In the genomic region with DNA sequence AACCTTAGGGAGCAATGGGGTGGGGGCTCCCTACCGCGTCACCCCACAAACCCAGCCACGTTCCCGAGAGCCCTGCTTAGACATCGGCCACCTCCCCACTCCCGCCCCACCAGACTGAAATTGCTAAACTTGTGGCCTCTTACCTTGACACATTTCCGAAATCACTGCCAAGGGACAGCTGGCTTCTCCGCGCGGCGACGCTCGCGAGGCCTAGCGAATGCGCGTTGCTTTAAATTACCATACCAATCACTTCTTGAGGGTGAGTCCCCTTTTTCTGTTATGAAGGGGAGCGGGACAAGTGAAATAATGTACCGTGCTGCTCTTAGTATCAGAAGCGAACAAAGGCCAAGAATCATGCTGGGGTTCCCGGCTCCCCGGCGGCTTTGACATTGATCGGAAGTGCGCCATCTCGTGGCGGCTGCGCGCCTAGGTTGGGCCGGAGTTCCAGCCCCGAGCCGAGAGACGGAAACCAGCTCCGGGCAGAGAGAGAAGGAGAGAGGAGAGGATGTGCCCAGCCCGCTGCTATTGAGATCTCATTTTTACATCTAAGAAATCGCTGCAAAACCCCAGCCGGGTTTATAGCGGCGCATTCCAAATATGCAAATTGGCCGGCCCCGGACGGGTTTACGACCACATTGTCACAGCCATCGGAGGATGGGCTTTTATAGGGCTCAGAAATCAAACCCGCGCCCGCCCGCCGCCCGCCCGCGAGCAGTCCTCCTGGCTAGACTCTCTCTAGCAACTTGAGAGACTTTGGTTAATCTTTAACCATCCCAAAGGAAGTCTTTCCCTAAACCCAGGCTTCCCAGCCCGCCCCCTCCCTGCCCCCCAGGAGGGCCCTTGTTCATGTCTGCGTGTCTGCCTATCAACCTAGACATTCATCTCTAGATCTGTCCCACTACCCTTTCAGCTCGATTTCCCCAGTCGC, we compare ENCODE assay signal across 7 cellular contexts. TPM values are rescaled to one million over a fixed set of nuclear protein-coding genes. Genes with fewer than 3 reads are reported as not detected.
DNase-seq lines count a peak whose midpoint lies in the region; ATAC-seq, FAIRE-seq and TF ChIP-seq lines count a peak whose summit lies in the region.

No MANE protein-coding gene starts in this region.

- H3K36me3 ChIP-seq in neutrophil (no peaks in the 10 kb centered on the region), vagina (no peaks in the 10 kb centered on the region)

- peaks cover 9% of the 10 kb centered on the region for H3K4me1 Mint-ChIP-seq in activated T-helper 1 cell treated with anti-CD3 and anti-CD28 coated beads, Interleukin-12 subunit alpha, Interleukin-12 subunit beta, Interleukin-2, Interleukin-4 antibody, amounts not matched to agents 30 ng/mL and 10 ng/mL and 1 ng/mL, durations not matched to agents 14 hours and 24 hours and 36 hours (ENCODE audit: low read depth)

- no peak overlapping the region for H3K4me3 Mint-ChIP-seq in activated T-helper 1 cell treated with anti-CD3 and anti-CD28 coated beads, Interleukin-12 subunit alpha, Interleukin-12 subunit beta, Interleukin-2, Interleukin-4 antibody, amounts not matched to agents 30 ng/mL and 10 ng/mL and 1 ng/mL, durations not matched to agents 14 hours and 24 hours and 36 hours

- DNase-seq in GM12892 (ENCODE audit: insufficient read length) (peak; percentile 66), NCI-H510A treated with DMSO at 0.1 percent for 48 hours (lab: John Stamatoyannopoulos, UW) (peak; percentile 54), fibroblast of the aortic adventitia (ENCODE audit: low read depth) (peak; percentile 52), vagina (ENCODE audit: extremely low spot score in 2 of 2) (no peak)
- DNase-seq in activated T-helper 1 cell treated with anti-CD3 and anti-CD28 coated beads, Interleukin-12 subunit alpha, Interleukin-12 subunit beta, Interleukin-2, Interleukin-4 antibody, amounts not matched to agents 30 ng/mL and 10 ng/mL and 1 ng/mL, durations not matched to agents 14 hours and 24 hours and 36 hours (ENCODE audit: low spot score) = peak; percentile 33

- TF ChIP-seq CTCF in fibroblast of the aortic adventitia (IDR thresholded peaks at IDR 0.05; ENCODE audit: insufficient read depth, low read length) (peak; percentile 83), neutrophil (IDR thresholded peaks at IDR 0.05) (peak; percentile 82), vagina (IDR thresholded peaks at IDR 0.05) (peak; percentile 45 to 86 (median 74))

- peaks cover 100% of the 10 kb centered on the region for H3K27me3 ChIP-seq in neutrophil
- H3K27me3 ChIP-seq in vagina = no peaks in the 10 kb centered on the region

- H3K4me3 ChIP-seq in fibroblast of the aortic adventitia (ENCODE audit: low read depth, low read length) = peak overlapping the region; percentile 17
- H3K4me3 ChIP-seq in neutrophil (ENCODE audit: low read depth in 1 of 2, low read length in 1 of 2) = peak overlapping the region in 1 of 2 experiments; percentile 30
- peak overlapping the region; percentile 56 to 64 for H3K4me3 ChIP-seq in vagina

- no peak overlapping the region for H3K27ac ChIP-seq in neutrophil
- H3K27ac ChIP-seq in vagina = peak overlapping the region; percentile 99

- ATAC-seq in GM18909 (IDR thresholded peaks at IDR 0.05; ENCODE audit: poor library complexity, unreplicated experiment) = no peak

- no peaks in the 10 kb centered on the region for H3K36me3 Mint-ChIP-seq in activated T-helper 1 cell treated with anti-CD3 and anti-CD28 coated beads, Interleukin-12 subunit alpha, Interleukin-12 subunit beta, Interleukin-2, Interleukin-4 antibody, amounts not matched to agents 30 ng/mL and 10 ng/mL and 1 ng/mL, durations not matched to agents 14 hours and 24 hours and 36 hours (ENCODE audit: low read depth)

- TF ChIP-seq POLR2A in GM12892 (IDR thresholded peaks at IDR 0.05; ENCODE audit: low read depth, low read length) (no peak), vagina (IDR thresholded peaks at IDR 0.05) (peak in 1 of 2 donors; percentile 35)

- H3K27me3 Mint-ChIP-seq in activated T-helper 1 cell treated with anti-CD3 and anti-CD28 coated beads, Interleukin-12 subunit alpha, Interleukin-12 subunit beta, Interleukin-2, Interleukin-4 antibody, amounts not matched to agents 30 ng/mL and 10 ng/mL and 1 ng/mL, durations not matched to agents 14 hours and 24 hours and 36 hours (ENCODE audit: insufficient read depth) = peaks cover 66% of the 10 kb centered on the region

- H3K4me1 ChIP-seq in neutrophil (ENCODE audit: control insufficient read depth in 1 of 2, insufficient read depth in 1 of 2, low read depth in 1 of 2, low read length in 1 of 2) = peaks cover 17 to 27% of the 10 kb centered on the region in 2 experiments
- H3K4me1 ChIP-seq in vagina = peaks cover 66% of the 10 kb centered on the region

- intact Hi-C loops in activated T-helper 1 cell treated with anti-CD3 and anti-CD28 coated beads, Interleukin-12 subunit alpha, Interleukin-12 subunit beta, Interleukin-2, Interleukin-4 antibody, amounts not matched to agents 30 ng/mL and 10 ng/mL and 1 ng/mL, durations not matched to agents 14 hours and 24 hours and 36 hours (cut with micrococcal nuclease) = no loop called here
- intact Hi-C loops in vagina (cut with DNase I) = no loop called here

- FAIRE-seq in GM12892 (lab: Jason Lieb, UNC) = no peak

- no peaks in the 10 kb centered on the region for H3K9me3 Mint-ChIP-seq in activated T-helper 1 cell treated with anti-CD3 and anti-CD28 coated beads, Interleukin-12 subunit alpha, Interleukin-12 subunit beta, Interleukin-2, Interleukin-4 antibody, amounts not matched to agents 30 ng/mL and 10 ng/mL and 1 ng/mL, durations not matched to agents 14 hours and 24 hours and 36 hours

- H3K9me3 ChIP-seq in neutrophil (no peaks in the 10 kb centered on the region), vagina (no peaks in the 10 kb centered on the region)

- no peak overlapping the region for H3K27ac Mint-ChIP-seq in activated T-helper 1 cell treated with anti-CD3 and anti-CD28 coated beads, Interleukin-12 subunit alpha, Interleukin-12 subunit beta, Interleukin-2, Interleukin-4 antibody, amounts not matched to agents 30 ng/mL and 10 ng/mL and 1 ng/mL, durations not matched to agents 14 hours and 24 hours and 36 hours

RNA-seq across cellular contexts. Expression of gene HOXA11, which starts 5.3 kb away (rescaled TPM):
- not detected for polyA plus RNA-seq in GM12892 (2012; ENCODE audit: missing spikeins)
- total RNA-seq in activated T-helper 1 cell treated with anti-CD3 and anti-CD28 coated beads, Interleukin-12 subunit alpha, Interleukin-12 subunit beta, Interleukin-2, Interleukin-4 antibody, amounts not matched to agents 30 ng/mL and 10 ng/mL and 1 ng/mL, durations not matched to agents 14 hours and 24 hours and 36 hours = not detected in 2 replicates
- total RNA-seq in fibroblast of the aortic adventitia (ENCODE audit: low replicate concordance) = not detected in 2 replicates
- 9.8 TPM for total RNA-seq in vagina

RNA-seq across cellular contexts. Expression of gene HOXA10, which starts 5.6 kb away (rescaled TPM):
- polyA plus RNA-seq in GM12892 (2012; ENCODE audit: missing spikeins) = 2.9 TPM
- total RNA-seq in activated T-helper 1 cell treated with anti-CD3 and anti-CD28 coated beads, Interleukin-12 subunit alpha, Interleukin-12 subunit beta, Interleukin-2, Interleukin-4 antibody, amounts not matched to agents 30 ng/mL and 10 ng/mL and 1 ng/mL, durations not matched to agents 14 hours and 24 hours and 36 hours = not detected in 2 replicates
- 0.08 TPM in 1 of 2 replicates, not detected in the other for total RNA-seq in fibroblast of the aortic adventitia (ENCODE audit: low replicate concordance)
- total RNA-seq in vagina = 19.2 TPM

RNA-seq across cellular contexts. Expression of gene HOXA9, which starts 14.4 kb away (rescaled TPM):
- 4.1 TPM for polyA plus RNA-seq in GM12892 (2012; ENCODE audit: missing spikeins)
- total RNA-seq in activated T-helper 1 cell treated with anti-CD3 and anti-CD28 coated beads, Interleukin-12 subunit alpha, Interleukin-12 subunit beta, Interleukin-2, Interleukin-4 antibody, amounts not matched to agents 30 ng/mL and 10 ng/mL and 1 ng/mL, durations not matched to agents 14 hours and 24 hours and 36 hours = not detected in 2 replicates
- total RNA-seq in fibroblast of the aortic adventitia (ENCODE audit: low replicate concordance) (not detected in 2 replicates), vagina (13.0 TPM)

RNA-seq across cellular contexts. Expression of gene HOXA13, which starts 20.1 kb away (rescaled TPM):
- not detected for polyA plus RNA-seq in GM12892 (2012; ENCODE audit: missing spikeins)
- not detected in 2 replicates for total RNA-seq in activated T-helper 1 cell treated with anti-CD3 and anti-CD28 coated beads, Interleukin-12 subunit alpha, Interleukin-12 subunit beta, Interleukin-2, Interleukin-4 antibody, amounts not matched to agents 30 ng/mL and 10 ng/mL and 1 ng/mL, durations not matched to agents 14 hours and 24 hours and 36 hours
- total RNA-seq in fibroblast of the aortic adventitia (ENCODE audit: low replicate concordance) (not detected in 2 replicates), vagina (14.5 TPM)

RNA-seq across cellular contexts. Expression of gene HOXA7, which starts 23.3 kb away (rescaled TPM):
- not detected for polyA plus RNA-seq in GM12892 (2012; ENCODE audit: missing spikeins)
- total RNA-seq in activated T-helper 1 cell treated with anti-CD3 and anti-CD28 coated beads, Interleukin-12 subunit alpha, Interleukin-12 subunit beta, Interleukin-2, Interleukin-4 antibody, amounts not matched to agents 30 ng/mL and 10 ng/mL and 1 ng/mL, durations not matched to agents 14 hours and 24 hours and 36 hours = not detected in 2 replicates
- not detected in 2 replicates for total RNA-seq in fibroblast of the aortic adventitia (ENCODE audit: low replicate concordance)
- 23.8 TPM for total RNA-seq in vagina

Comparison
In these comparisons a context has a peak if more than half of its experiments do, and no peak if none do; other contexts are left out.
1. DNase-seq: peak in GM12892 (single experiment), NCI-H510A treated with DMSO at 0.1 percent for 48 hours (single experiment), activated T-helper 1 cell treated with anti-CD3 and anti-CD28 coated beads, Interleukin-12 subunit alpha, Interleukin-12 subunit beta, Interleukin-2, Interleukin-4 antibody, amounts not matched to agents 30 ng/mL and 10 ng/mL and 1 ng/mL, durations not matched to agents 14 hours and 24 hours and 36 hours (single experiment) and fibroblast of the aortic adventitia (single experiment); none in vagina (0 of 2).
2. RNA of gene HOXA11, which starts 5.3 kb away (total RNA-seq): 9.8 TPM in vagina (single experiment); not detected in activated T-helper 1 cell treated with anti-CD3 and anti-CD28 coated beads, Interleukin-12 subunit alpha, Interleukin-12 subunit beta, Interleukin-2, Interleukin-4 antibody, amounts not matched to agents 30 ng/mL and 10 ng/mL and 1 ng/mL, durations not matched to agents 14 hours and 24 hours and 36 hours and not detected in fibroblast of the aortic adventitia; every median in the first group is over 10 times any median in the second.
3. RNA of gene HOXA10, which starts 5.6 kb away (total RNA-seq): 19.2 TPM in vagina (single experiment); not detected in activated T-helper 1 cell treated with anti-CD3 and anti-CD28 coated beads, Interleukin-12 subunit alpha, Interleukin-12 subunit beta, Interleukin-2, Interleukin-4 antibody, amounts not matched to agents 30 ng/mL and 10 ng/mL and 1 ng/mL, durations not matched to agents 14 hours and 24 hours and 36 hours and 0.08 TPM in fibroblast of the aortic adventitia; every median in the first group is over 10 times any median in the second.
4. RNA of gene HOXA9, which starts 14.4 kb away (total RNA-seq): 13.0 TPM in vagina (single experiment); not detected in activated T-helper 1 cell treated with anti-CD3 and anti-CD28 coated beads, Interleukin-12 subunit alpha, Interleukin-12 subunit beta, Interleukin-2, Interleukin-4 antibody, amounts not matched to agents 30 ng/mL and 10 ng/mL and 1 ng/mL, durations not matched to agents 14 hours and 24 hours and 36 hours and not detected in fibroblast of the aortic adventitia; every median in the first group is over 10 times any median in the second.
5. Peak in every context shown above with its lines, with median percentiles within 50 percentile points of each other: CTCF ChIP-seq.